In genomic region chr1:154556422-154556821, GRCh38 we compare ENCODE assay signal across 6 cellular contexts. TPM values are rescaled to one million over a fixed set of nuclear protein-coding genes. Genes with fewer than 3 reads are reported as not detected.
DNase-seq lines count a peak whose midpoint lies in the region; ATAC-seq, FAIRE-seq and TF ChIP-seq lines count a peak whose summit lies in the region.

No MANE protein-coding gene starts in this region.

- peaks cover 39% of the 10 kb centered on the region for H3K4me1 Mint-ChIP-seq in HFFc6 (ENCODE audit: low read depth)
- H3K4me1 Mint-ChIP-seq in central memory CD8-positive, alpha-beta T cell, result peaks cover 56% of the 10 kb centered on the region

- H3K4me1 ChIP-seq in pancreas, result peaks cover 8 to 12% (median 12%) of the 10 kb centered on the region in 3 donors

- peak overlapping the region; percentile 53 for H3K27ac Mint-ChIP-seq in HFFc6
- H3K27ac Mint-ChIP-seq in central memory CD8-positive, alpha-beta T cell (ENCODE audit: low read depth), result no peak overlapping the region

- 10 to 22% methylated on average over 4 of the region's 4 CpGs for WGBS in pancreas, 2 donors

- TF ChIP-seq CTCF in HFFc6 (IDR thresholded peaks at IDR 0.05) (no peak), pancreas (IDR thresholded peaks at IDR 0.05) (no peak)

- no peak overlapping the region for H3K27ac ChIP-seq in pancreas

- peak overlapping the region; percentile 94 for H3K4me3 Mint-ChIP-seq in HFFc6
- peak overlapping the region; percentile 84 for H3K4me3 Mint-ChIP-seq in central memory CD8-positive, alpha-beta T cell

- intact Hi-C loops in pancreas (cut with DNase I), result loop anchor here in 1 of 3 donors (10.0 kb wide), 1 partner anchor 328 kb away; no protein-coding TSS in a partner anchor

- H3K9me3 ChIP-seq in pancreas, result no peaks in the 10 kb centered on the region

- no peak for FAIRE-seq in pancreas (lab: Jason Lieb, UNC)

- no peaks in the 10 kb centered on the region for H3K27me3 ChIP-seq in pancreas

- H3K36me3 ChIP-seq in pancreas, result peaks cover 23 to 43% (median 27%) of the 10 kb centered on the region in 3 donors

- H3K4me3 ChIP-seq in pancreas, result peak overlapping the region in 3 of 4 donors; percentile 88 to 90 (median 88)

- H3K9me3 Mint-ChIP-seq in HFFc6, result no peaks in the 10 kb centered on the region
- no peaks in the 10 kb centered on the region for H3K9me3 Mint-ChIP-seq in central memory CD8-positive, alpha-beta T cell

- DNase-seq in HFFc6, result peak; percentile 18
- DNase-seq in central memory CD8-positive, alpha-beta T cell (ENCODE audit: low spot score in 2 of 2), result no peak
- DNase-seq in pancreas, result no peak
- no peak for DNase-seq in SHP77 (lab: John Stamatoyannopoulos, UW)

- H3K36me3 Mint-ChIP-seq in HFFc6 (ENCODE audit: low read depth), result peaks cover 49% of the 10 kb centered on the region
- peaks cover 37% of the 10 kb centered on the region for H3K36me3 Mint-ChIP-seq in central memory CD8-positive, alpha-beta T cell (ENCODE audit: insufficient read depth)

- no peaks in the 10 kb centered on the region for H3K27me3 Mint-ChIP-seq in HFFc6 (ENCODE audit: insufficient read depth)
- no peaks in the 10 kb centered on the region for H3K27me3 Mint-ChIP-seq in central memory CD8-positive, alpha-beta T cell

- no peak for ATAC-seq in central memory CD8-positive, alpha-beta T cell (replicated peaks; ENCODE audit: extremely low read depth, poor library complexity, severe bottlenecking)
- ATAC-seq in pancreas (no peak), GM18519 (IDR thresholded peaks at IDR 0.05; ENCODE audit: low FRiP score, unreplicated experiment) (no peak), GM21717 (IDR thresholded peaks at IDR 0.05; ENCODE audit: unreplicated experiment) (no peak)

RNA-seq across cellular contexts. Expression of gene UBE2Q1, which starts 2.0 kb away (rescaled TPM):
- 100 to 1,000 TPM in 1 of 6 experiments, 10 to 100 TPM in 5; 72.6 to 101 (median 91.5) TPM for total RNA-seq in HFFc6 (2021; fragmentation: NEBNext Ultra II Directional; extraction: Animal tissue kit (Norgen Biotek cat#: 25700))
- 10 to 100 TPM; 32.9 to 52.2 (median 38.9) TPM for total RNA-seq in pancreas
- 10 to 100 TPM; 22.3 to 39.6 TPM for polyA plus RNA-seq in pancreas

RNA-seq across cellular contexts. Expression of gene CHRNB2, which starts 11.2 kb away (rescaled TPM):
- total RNA-seq in HFFc6 (2021; fragmentation: NEBNext Ultra II Directional; extraction: Animal tissue kit (Norgen Biotek cat#: 25700)), result under 1 TPM in 5 of 6 experiments, not detected in 1; 0.05 to 0.09 (median 0.07) TPM
- under 1 TPM; 0.32 to 0.90 (median 0.49) TPM for total RNA-seq in pancreas
- 1 to 10 TPM; 1.4 to 3.1 TPM for polyA plus RNA-seq in pancreas

RNA-seq across cellular contexts. Expression of gene ADAR, which starts 51.6 kb away (rescaled TPM):
- 100 to 1,000 TPM; 122 to 136 (median 126) TPM for total RNA-seq in HFFc6 (2021; fragmentation: NEBNext Ultra II Directional; extraction: Animal tissue kit (Norgen Biotek cat#: 25700))
- 10 to 100 TPM; 41.4 to 94.2 (median 49.7) TPM for total RNA-seq in pancreas
- polyA plus RNA-seq in pancreas, result 10 to 100 TPM; 19.4 to 31.2 TPM

RNA-seq across cellular contexts. Expression of gene SHE, which starts 54.2 kb away (rescaled TPM):
- total RNA-seq in HFFc6 (2021; fragmentation: NEBNext Ultra II Directional; extraction: Animal tissue kit (Norgen Biotek cat#: 25700)), result not detected
- 1 to 10 TPM; 1.0 to 2.7 (median 1.8) TPM for total RNA-seq in pancreas
- polyA plus RNA-seq in pancreas, result 1 to 10 TPM; 3.0 to 7.3 TPM

RNA-seq across cellular contexts. Expression of gene TDRD10, which starts 54.4 kb away (rescaled TPM):
- not detected for total RNA-seq in HFFc6 (2021; fragmentation: NEBNext Ultra II Directional; extraction: Animal tissue kit (Norgen Biotek cat#: 25700))
- under 1 TPM; 0.13 to 0.84 (median 0.35) TPM for total RNA-seq in pancreas
- 1 to 10 TPM; 2.9 to 4.7 TPM for polyA plus RNA-seq in pancreas
